ENCODE assay signal across 9 cellular contexts in the genomic region with DNA sequence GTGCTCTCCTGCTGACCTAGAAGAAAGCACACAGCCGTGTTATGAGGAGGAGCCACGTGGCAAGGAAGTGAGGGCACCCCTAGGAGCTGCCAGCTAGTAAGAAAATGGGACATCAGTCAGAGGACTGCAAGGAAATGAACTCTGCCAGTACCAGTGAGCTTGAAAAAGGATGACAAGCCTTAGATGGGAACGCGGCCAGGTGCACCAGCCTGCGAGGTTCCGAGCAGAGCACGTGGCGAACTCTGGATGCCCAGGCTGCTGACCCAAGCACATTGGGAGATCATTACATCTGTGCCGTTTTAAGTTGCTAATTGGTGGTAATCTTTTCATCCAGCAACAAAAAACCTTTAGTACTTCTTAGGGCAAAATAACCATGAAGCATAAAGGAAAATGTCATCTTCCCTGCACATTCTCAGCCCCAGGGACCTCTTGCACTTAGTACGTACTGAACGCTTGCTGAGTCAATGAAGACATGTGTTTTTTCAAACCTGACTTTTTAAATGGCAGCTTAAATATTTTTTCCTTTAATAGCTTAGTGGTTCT.
DNase-seq lines count a peak whose midpoint lies in the region; ATAC-seq, FAIRE-seq and TF ChIP-seq lines count a peak whose summit lies in the region.
"Had no signal": no experiment of that assay in that cellular context is flagged by ENCODE, and none has a peak within 500 bp of the region (broad histone marks: within the 10 kb centered on the region; RNA-seq: fewer than 3 reads in every experiment).

No MANE protein-coding gene starts in this region.

- DNase-seq in CD4-positive, alpha-beta T cell, result no peak
- peak; percentile 12 for DNase-seq in HCEC 1CT
- DNase-seq in RWPE1 (ENCODE audit: low spot score), result peak; percentile 47
- peak; percentile 62 for DNase-seq in epithelial cell of prostate (ENCODE audit: low read depth, low spot score)
- DNase-seq in ovary, result peak in 2 of 5 donors; percentile 65 to 66
- no peak for DNase-seq in small intestine

- H3K4me3 Mint-ChIP-seq in CD4-positive, alpha-beta T cell, result no peak overlapping the region

- FAIRE-seq in small intestine (lab: Jason Lieb, UNC), result no peak

- CTCF ChIA-PET in CD4-positive, alpha-beta T cell (lab: Charles Lee), result interaction anchor here (1.1 kb wide), 1 partner anchor 48 kb away, joined by 4 read pairs; no protein-coding TSS in a partner anchor
- CTCF ChIA-PET in RWPE1 (lab: Yijun Ruan, JAX), result interaction anchor here (0.6 kb wide), 1 partner anchor 319 kb away, joined by 3 read pairs; no protein-coding TSS in a partner anchor

- no peak for TF ChIP-seq CTCF in CD4-positive, alpha-beta T cell (IDR thresholded peaks at IDR 0.05)
- TF ChIP-seq CTCF in RWPE1 (conservative IDR thresholded peaks at IDR 0.05; ENCODE audit: low read depth) (no peak), ovary (IDR thresholded peaks at IDR 0.05) (no peak)

- TF ChIP-seq EP300 in ovary (IDR thresholded peaks at IDR 0.05), result no peak

- peaks cover 39% of the 10 kb centered on the region for H3K4me1 ChIP-seq in ovary (ENCODE audit: insufficient read depth)
- peaks cover 3 to 18% of the 10 kb centered on the region in 2 donors for H3K4me1 ChIP-seq in small intestine (ENCODE audit: control insufficient read depth in 2 of 2, insufficient read depth in 1 of 2, low read depth in 1 of 2, low read length in 1 of 2)

- 21 to 32% (median 26%) methylated on average over 11 of the region's 11 CpGs for WGBS in ovary, 3 donors
- WGBS in small intestine, 3 donors, result 68 to 88% (median 79%) methylated on average over 11 of the region's 11 CpGs

- no peaks in the 10 kb centered on the region for H3K27me3 ChIP-seq in CD4-positive, alpha-beta T cell (ENCODE audit: control insufficient read depth, insufficient read depth, low read length)
- H3K27me3 ChIP-seq in ovary (no peaks in the 10 kb centered on the region), small intestine (ENCODE audit: control insufficient read depth in 2 of 2, insufficient read depth in 2 of 2, low read length in 2 of 2) (no peaks in the 10 kb centered on the region)

- H3K36me3 Mint-ChIP-seq in CD4-positive, alpha-beta T cell (ENCODE audit: low read depth), result peaks cover 54% of the 10 kb centered on the region

- H3K27ac Mint-ChIP-seq in CD4-positive, alpha-beta T cell, result peak overlapping the region; percentile 54

- ATAC-seq in CD4-positive, alpha-beta T cell (ENCODE audit: poor library complexity), result no peak
- no peak for ATAC-seq in HG02970 (IDR thresholded peaks at IDR 0.05; ENCODE audit: low FRiP score, unreplicated experiment)
- no peak for ATAC-seq in HG02623 (IDR thresholded peaks at IDR 0.05; ENCODE audit: unreplicated experiment)
- ATAC-seq: left colon had no signal

- H3K4me3 ChIP-seq in ovary (no peak overlapping the region), small intestine (ENCODE audit: low read depth in 1 of 2, low read length in 2 of 2) (no peak overlapping the region)

- intact Hi-C loops in CD4-positive, alpha-beta T cell (cut with DNase I, micrococcal nuclease), result no loop called here
- intact Hi-C loops in ovary (cut with DNase I), result loop anchor here in 1 of 4 donors (10.0 kb wide), 1 partner anchor 87 kb away; a partner anchor contains a TSS

- H3K36me3 ChIP-seq in ovary (no peaks in the 10 kb centered on the region), small intestine (ENCODE audit: control insufficient read depth in 2 of 2, insufficient read depth in 2 of 2, low read length in 2 of 2) (no peaks in the 10 kb centered on the region)

- H3K27ac ChIP-seq in CD4-positive, alpha-beta T cell (ENCODE audit: low read depth, low read length), result no peak overlapping the region
- peak overlapping the region; percentile 98 for H3K27ac ChIP-seq in RWPE1
- H3K27ac ChIP-seq in epithelial cell of prostate, result peak overlapping the region; percentile 81
- H3K27ac ChIP-seq in ovary, result peak overlapping the region; percentile 54 to 94
- peak overlapping the region in 1 of 2 donors; percentile 89 for H3K27ac ChIP-seq in small intestine (ENCODE audit: low read depth in 1 of 2, low read length in 1 of 2)

- POLR2A ChIA-PET in CD4-positive, alpha-beta T cell (lab: Charles Lee), result interaction anchor here (0.6 to 1.3 kb wide), 2 partner anchors 47 to 225 kb away, joined by 3 to 5 read pairs; no protein-coding TSS in a partner anchor
- POLR2A ChIA-PET in RWPE1 (lab: Yijun Ruan, JAX; ENCODE audit: low non-redundant PET), result no interaction called here

- no peaks in the 10 kb centered on the region for H3K9me3 ChIP-seq in CD4-positive, alpha-beta T cell (ENCODE audit: control insufficient read depth, low read length)
- H3K9me3 ChIP-seq in ovary (no peaks in the 10 kb centered on the region), small intestine (ENCODE audit: control insufficient read depth, low read depth) (no peaks in the 10 kb centered on the region)

- no peaks in the 10 kb centered on the region for H3K27me3 Mint-ChIP-seq in CD4-positive, alpha-beta T cell

- no peak for TF ChIP-seq POLR2A in ovary (IDR thresholded peaks at IDR 0.05)

- H3K4me1 Mint-ChIP-seq in CD4-positive, alpha-beta T cell (ENCODE audit: low read depth), result peaks cover 30% of the 10 kb centered on the region

- H3K9me3 Mint-ChIP-seq in CD4-positive, alpha-beta T cell, result no peaks in the 10 kb centered on the region

Comparison
In these comparisons a context has a peak if more than half of its experiments do, and no peak if none do; other contexts are left out.
1. DNase-seq: peak in HCEC 1CT (single experiment), RWPE1 (single experiment) and epithelial cell of prostate (single experiment); none in CD4-positive, alpha-beta T cell (0 of 10) and small intestine (single experiment).